8 cellular contexts compared by ENCODE assay signal in genomic region chr11:124920870-124921609, GRCh38. TPM values are rescaled to one million over a fixed set of nuclear protein-coding genes. Genes with fewer than 3 reads are reported as not detected.
A peak's percentile ranks its signal among the peaks of the same experiment; 100 is the strongest.
DNase-seq lines count a peak whose midpoint lies in the region; ATAC-seq and TF ChIP-seq lines count a peak whose summit lies in the region.

No MANE protein-coding gene starts in this region.

- intact Hi-C loops in CD14-positive monocyte (cut with micrococcal nuclease) = no loop called here

- peaks cover 15% of the 10 kb centered on the region for H3K4me1 Mint-ChIP-seq in CD14-positive monocyte
- H3K4me1 Mint-ChIP-seq in central memory CD8-positive, alpha-beta T cell = peaks cover 10% of the 10 kb centered on the region

- no peaks in the 10 kb centered on the region for H3K36me3 ChIP-seq in kidney epithelial cell (ENCODE audit: control insufficient read depth, insufficient read depth, low read length)

- TF ChIP-seq CTCF in CD14-positive monocyte (IDR thresholded peaks at IDR 0.05) (no peak), kidney epithelial cell (IDR thresholded peaks at IDR 0.05; ENCODE audit: insufficient read depth, low read length, poor library complexity, severe bottlenecking) (no peak)

- ATAC-seq in HG03108 (IDR thresholded peaks at IDR 0.05; ENCODE audit: unreplicated experiment) = peak; percentile 53
- peak; percentile 83 for ATAC-seq in central memory CD8-positive, alpha-beta T cell (replicated peaks; ENCODE audit: extremely low read depth, poor library complexity, severe bottlenecking)

- H3K27me3 ChIP-seq in kidney epithelial cell (ENCODE audit: control insufficient read depth, insufficient read depth, low read length) = no peaks in the 10 kb centered on the region

- no peak overlapping the region for H3K27ac Mint-ChIP-seq in CD14-positive monocyte
- no peak overlapping the region for H3K27ac Mint-ChIP-seq in central memory CD8-positive, alpha-beta T cell (ENCODE audit: low read depth)

- peak overlapping the region; percentile 43 for H3K4me3 ChIP-seq in kidney epithelial cell (ENCODE audit: low read depth, low read length)

- H3K4me3 Mint-ChIP-seq in CD14-positive monocyte = peak overlapping the region; percentile 57 to 82
- H3K4me3 Mint-ChIP-seq in central memory CD8-positive, alpha-beta T cell = peak overlapping the region; percentile 58

- peak; percentile 61 for DNase-seq in CD14-positive monocyte (ENCODE audit: low spot score)
- DNase-seq in activated CD4-positive, CD25-positive, alpha-beta regulatory T cell treated with anti-CD3 and anti-CD28 coated beads, Interleukin-2, amount 50 U/mL, for 16 hours (ENCODE audit: low read depth, low spot score) = peak; percentile 36
- peak; percentile 50 to 64 for DNase-seq in central memory CD8-positive, alpha-beta T cell (ENCODE audit: low spot score in 2 of 2)
- DNase-seq in kidney epithelial cell (ENCODE audit: low read depth) = no peak
- peak; percentile 68 to 69 for DNase-seq in stimulated activated CD4-positive, alpha-beta T cell treated with anti-CD3 and anti-CD28 coated beads, Interleukin-1b, Interleukin-23, amount 100 ng/mL, for 4 hours (ENCODE audit: low read depth in 2 of 2)
- DNase-seq in RKO (ENCODE audit: low spot score) = no peak
- no peak for DNase-seq in globus pallidus (ENCODE audit: low spot score)

- no peaks in the 10 kb centered on the region for H3K36me3 Mint-ChIP-seq in CD14-positive monocyte
- peaks cover 3% of the 10 kb centered on the region for H3K36me3 Mint-ChIP-seq in central memory CD8-positive, alpha-beta T cell (ENCODE audit: insufficient read depth)

- H3K27me3 Mint-ChIP-seq in CD14-positive monocyte (ENCODE audit: low read depth in 3 of 3) = peaks cover 19 to 28% (median 22%) of the 10 kb centered on the region in 3 donors
- H3K27me3 Mint-ChIP-seq in central memory CD8-positive, alpha-beta T cell = no peaks in the 10 kb centered on the region

- H3K9me3 Mint-ChIP-seq in CD14-positive monocyte = peaks cover 0 to 12% (median 9%) of the 10 kb centered on the region in 7 donors
- no peaks in the 10 kb centered on the region for H3K9me3 Mint-ChIP-seq in central memory CD8-positive, alpha-beta T cell

RNA-seq across cellular contexts. Expression of gene HEPN1, which starts 2.0 kb away (rescaled TPM):
- polyA plus RNA-seq in CD14-positive monocyte = not detected
- total RNA-seq in kidney epithelial cell = not detected in 2 replicates

RNA-seq across cellular contexts. Expression of gene HEPACAM, which starts 14.8 kb away (rescaled TPM):
- not detected for polyA plus RNA-seq in CD14-positive monocyte
- 0.14 and 0.17 TPM in 2 replicates for total RNA-seq in kidney epithelial cell

RNA-seq across cellular contexts. Expression of gene ROBO4, which starts 23.4 kb away (rescaled TPM):
- under 1 TPM in 1 of 2 donors, not detected in 1; 0.20 TPM for polyA plus RNA-seq in CD14-positive monocyte
- 5.1 and 6.3 TPM in 2 replicates for total RNA-seq in kidney epithelial cell

RNA-seq across cellular contexts. Expression of gene CCDC15, which starts 33.0 kb away (rescaled TPM):
- under 1 TPM; 0.28 to 0.32 TPM for polyA plus RNA-seq in CD14-positive monocyte
- total RNA-seq in kidney epithelial cell = 1.4 and 3.1 TPM in 2 replicates

RNA-seq across cellular contexts. Expression of gene ROBO3, which starts 55.8 kb away (rescaled TPM):
- polyA plus RNA-seq in CD14-positive monocyte = under 1 TPM; 0.39 to 0.81 TPM
- 57.0 and 70.2 TPM in 2 replicates for total RNA-seq in kidney epithelial cell

Comparison
In these comparisons a context has a peak if more than half of its experiments do, and no peak if none do; other contexts are left out.
1. DNase-seq: peak in CD14-positive monocyte (single experiment), activated CD4-positive, CD25-positive, alpha-beta regulatory T cell treated with anti-CD3 and anti-CD28 coated beads, Interleukin-2, amount 50 U/mL, for 16 hours (single experiment), central memory CD8-positive, alpha-beta T cell (2 of 2) and stimulated activated CD4-positive, alpha-beta T cell treated with anti-CD3 and anti-CD28 coated beads, Interleukin-1b, Interleukin-23, amount 100 ng/mL, for 4 hours (2 of 2); none in kidney epithelial cell (single experiment), RKO (single experiment) and globus pallidus (single experiment).